8 cellular contexts compared by ENCODE assay signal in genomic region chr9:36470891-36471290, GRCh38.
DNase-seq lines count a peak whose midpoint lies in the region; ATAC-seq and TF ChIP-seq lines count a peak whose summit lies in the region.

No MANE protein-coding gene starts in this region.

- H3K9me3 ChIP-seq in CD4-positive, CD25-positive, alpha-beta regulatory T cell (ENCODE audit: control insufficient read depth in 2 of 2, low read length in 2 of 2): no peaks in the 10 kb centered on the region
- H3K9me3 ChIP-seq in Karpas-422 (ENCODE audit: low read length): no peaks in the 10 kb centered on the region

- no peaks in the 10 kb centered on the region for H3K27me3 Mint-ChIP-seq in CD4-positive, CD25-positive, alpha-beta regulatory T cell
- H3K27me3 Mint-ChIP-seq in neural crest cell (ENCODE audit: low read depth): no peaks in the 10 kb centered on the region

- H2AFZ ChIP-seq in Karpas-422 (ENCODE audit: low read length): no peak overlapping the region

- no peaks in the 10 kb centered on the region for H3K9me3 Mint-ChIP-seq in CD4-positive, CD25-positive, alpha-beta regulatory T cell
- H3K9me3 Mint-ChIP-seq in neural crest cell: no peaks in the 10 kb centered on the region

- H3K4me3 Mint-ChIP-seq in CD4-positive, CD25-positive, alpha-beta regulatory T cell: peak overlapping the region; percentile 74 to 98 (median 90)
- peak overlapping the region; percentile 3 for H3K4me3 Mint-ChIP-seq in neural crest cell

- H3K27ac ChIP-seq in CD4-positive, CD25-positive, alpha-beta regulatory T cell (ENCODE audit: insufficient read depth, low read length, poor library complexity, severe bottlenecking): peak overlapping the region; percentile 79
- H3K27ac ChIP-seq in Karpas-422 (ENCODE audit: low read length) (peak overlapping the region; percentile 77), epithelial cell of prostate (peak overlapping the region; percentile 54)

- no peaks in the 10 kb centered on the region for H3K27me3 ChIP-seq in CD4-positive, CD25-positive, alpha-beta regulatory T cell (ENCODE audit: control insufficient read depth, insufficient read depth, low read length)
- H3K27me3 ChIP-seq in Karpas-422 (ENCODE audit: low read length): no peaks in the 10 kb centered on the region

- peak; percentile 91 to 94 for ATAC-seq in CD4-positive, CD25-positive, alpha-beta regulatory T cell (ENCODE audit: low read depth in 2 of 2)
- ATAC-seq in GM21381 (IDR thresholded peaks at IDR 0.05; ENCODE audit: unreplicated experiment): peak; percentile 88

- H3K4me2 ChIP-seq in Karpas-422 (ENCODE audit: low read depth, low read length, poor library complexity, severe bottlenecking): peak overlapping the region; percentile 74

- H3K4me3 ChIP-seq in CD4-positive, CD25-positive, alpha-beta regulatory T cell (ENCODE audit: low read depth, low read length): peak overlapping the region; percentile 90
- H3K4me3 ChIP-seq in Karpas-422 (ENCODE audit: low read length): peak overlapping the region; percentile 63

- no peaks in the 10 kb centered on the region for H3K9me2 ChIP-seq in Karpas-422 (replicated peaks; ENCODE audit: insufficient read depth, low read length)

- H4K20me1 ChIP-seq in Karpas-422 (ENCODE audit: insufficient read depth, low read depth, low read length): peaks cover 11% of the 10 kb centered on the region; the same call in 1 of the 2 replicates

- peak overlapping the region; percentile 55 for H3K9ac ChIP-seq in Karpas-422 (ENCODE audit: low read length)

- peak; percentile 48 to 85 (median 52) for DNase-seq in CD4-positive, CD25-positive, alpha-beta regulatory T cell
- DNase-seq in Karpas-422: peak; percentile 90
- DNase-seq in activated CD8-positive, alpha-beta memory T cell treated with anti-CD3 and anti-CD28 coated beads for 24 hours: peak; percentile 73
- no peak for DNase-seq in epithelial cell of prostate (ENCODE audit: low read depth, low spot score)
- DNase-seq in neural crest cell (ENCODE audit: low read depth, low spot score): no peak
- peak; percentile 62 for DNase-seq in ureter (ENCODE audit: low spot score)
- DNase-seq in iPS-NIHi7 (ENCODE audit: extremely low spot score): no peak

- no peaks in the 10 kb centered on the region for H3K36me3 ChIP-seq in CD4-positive, CD25-positive, alpha-beta regulatory T cell (ENCODE audit: control insufficient read depth, insufficient read depth, low read length)
- H3K36me3 ChIP-seq in Karpas-422 (ENCODE audit: insufficient read depth, low read length): no peaks in the 10 kb centered on the region

- peaks cover 5% of the 10 kb centered on the region for H3K36me3 Mint-ChIP-seq in CD4-positive, CD25-positive, alpha-beta regulatory T cell
- peaks cover 2% of the 10 kb centered on the region for H3K36me3 Mint-ChIP-seq in neural crest cell (ENCODE audit: low read depth)

- no peak for TF ChIP-seq CTCF in neural crest cell (conservative IDR thresholded peaks at IDR 0.05)

- peak overlapping the region; percentile 94 to 100 (median 97) for H3K27ac Mint-ChIP-seq in CD4-positive, CD25-positive, alpha-beta regulatory T cell
- H3K27ac Mint-ChIP-seq in neural crest cell (ENCODE audit: unreplicated experiment): peak overlapping the region; percentile 69

- H3K4me1 ChIP-seq in CD4-positive, CD25-positive, alpha-beta regulatory T cell (ENCODE audit: control insufficient read depth, insufficient read depth, low read length, poor library complexity, severe bottlenecking): peaks cover 21% of the 10 kb centered on the region
- peaks cover 28% of the 10 kb centered on the region for H3K4me1 ChIP-seq in Karpas-422 (ENCODE audit: low read length)

- H3K79me2 ChIP-seq in Karpas-422 (ENCODE audit: low read length): peaks cover 58% of the 10 kb centered on the region

- peaks cover 5 to 44% (median 31%) of the 10 kb centered on the region in 4 donors for H3K4me1 Mint-ChIP-seq in CD4-positive, CD25-positive, alpha-beta regulatory T cell
- peaks cover 22% of the 10 kb centered on the region for H3K4me1 Mint-ChIP-seq in neural crest cell

Comparison
In these comparisons a context has a peak if more than half of its experiments do, and no peak if none do; other contexts are left out.
1. DNase-seq: peak in CD4-positive, CD25-positive, alpha-beta regulatory T cell (3 of 3), Karpas-422 (single experiment), activated CD8-positive, alpha-beta memory T cell treated with anti-CD3 and anti-CD28 coated beads for 24 hours (single experiment) and ureter (single experiment); none in epithelial cell of prostate (single experiment), neural crest cell (single experiment) and iPS-NIHi7 (single experiment).
2. Peak in every context shown above with its lines, with median percentiles within 50 percentile points of each other: H3K27ac ChIP-seq.